ENCODE assay signal across 36 cellular contexts in the genomic region with DNA sequence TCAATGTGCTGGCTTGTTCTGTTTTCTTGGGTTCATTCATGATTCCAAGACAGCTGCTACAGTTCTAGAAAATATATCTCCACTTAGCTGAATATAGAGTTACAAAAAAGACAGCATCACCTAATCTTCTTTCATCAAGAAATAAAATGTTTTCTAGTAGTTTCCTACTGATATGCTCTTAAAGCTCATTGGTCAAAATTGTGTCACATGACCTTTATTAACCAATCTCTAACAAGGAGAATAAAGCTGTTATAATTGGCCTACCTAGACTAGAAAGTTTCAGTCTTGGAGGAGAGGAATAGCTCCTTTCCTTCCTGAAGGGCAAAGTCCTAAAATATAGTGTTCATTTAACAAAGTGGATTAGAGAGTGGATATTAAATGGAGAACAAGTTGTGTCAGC. TPM values are rescaled to one million over a fixed set of nuclear protein-coding genes. Genes with fewer than 3 reads are reported as not detected.
"Had no signal": no experiment of that assay in that cellular context is flagged by ENCODE, and none has a peak within 500 bp of the region (broad histone marks: within the 10 kb centered on the region; RNA-seq: fewer than 3 reads in every experiment).

No MANE protein-coding gene starts in this region.

- H3K27me3 ChIP-seq: ascending aorta, body of pancreas, brain microvascular endothelial cell, breast epithelium had no signal

- H3K27ac Mint-ChIP-seq: activated CD4-positive, alpha-beta memory T cell treated with anti-CD3 and anti-CD28 coated beads, Interleukin-2, amount 10 ng/mL, durations not matched to agents 7 days and 5 days; activated CD4-positive, alpha-beta T cell treated with anti-CD3 and anti-CD28 coated beads for 36 hours; activated CD4-positive, alpha-beta T cell treated with anti-CD3 and anti-CD28 coated beads, Interleukin-2, amount 10 ng/mL, durations not matched to agents 7 days and 5 days; activated CD8-positive, alpha-beta memory T cell treated with anti-CD3 and anti-CD28 coated beads, Interleukin-2, amount 10 ng/mL, durations not matched to agents 7 days and 5 days; activated CD8-positive, alpha-beta T cell treated with anti-CD3 and anti-CD28 coated beads, Interleukin-2, amount 10 ng/mL, durations not matched to agents 7 days and 5 days; activated naive CD4-positive, alpha-beta T cell treated with anti-CD3 and anti-CD28 coated beads, Interleukin-2, amount 10 ng/mL, durations not matched to agents 7 days and 5 days; activated naive CD4-positive, alpha-beta T cell treated with anti-CD3 and anti-CD28 coated beads, Interleukin-2, amount 50 U/mL, for 24 hours; activated naive CD8-positive, alpha-beta T cell; activated naive CD8-positive, alpha-beta T cell treated with anti-CD3 and anti-CD28 coated beads, Interleukin-2, amount 10 ng/mL, durations not matched to agents 7 days and 5 days; activated naive CD8-positive, alpha-beta T cell treated with anti-CD3 and anti-CD28 coated beads, Interleukin-2, amount 50 U/mL, for 24 hours; activated T-cell treated with anti-CD3 and anti-CD28 coated beads, Interleukin-2, amount 50 U/mL, for 24 hours; activated T-helper 2 cell treated with anti-CD3 and anti-CD28 coated beads, Interferon-gamma antibody, Interleukin-2, Interleukin-4, amounts not matched to agents 10 μg/mL and 5 μg/mL and 100 μg/mL, durations not matched to agents 14 hours and 24 hours and 36 hours; T-helper 2 cell treated with Interferon-gamma antibody and Interleukin-4, amounts not matched to agents 5 μg/mL and 100 μg/mL, for 36 hours had no signal

- H3K27me3 Mint-ChIP-seq: activated CD4-positive, alpha-beta memory T cell treated with anti-CD3 and anti-CD28 coated beads, Interleukin-2, amount 10 ng/mL, durations not matched to agents 7 days and 5 days; activated CD4-positive, alpha-beta T cell treated with anti-CD3 and anti-CD28 coated beads for 36 hours; activated CD4-positive, alpha-beta T cell treated with anti-CD3 and anti-CD28 coated beads, Interleukin-2, amount 10 ng/mL, durations not matched to agents 7 days and 5 days; activated CD8-positive, alpha-beta memory T cell treated with anti-CD3 and anti-CD28 coated beads, Interleukin-2, amount 10 ng/mL, durations not matched to agents 7 days and 5 days; activated naive CD4-positive, alpha-beta T cell treated with anti-CD3 and anti-CD28 coated beads, Interleukin-2, amount 10 ng/mL, durations not matched to agents 7 days and 5 days; activated naive CD4-positive, alpha-beta T cell treated with anti-CD3 and anti-CD28 coated beads, Interleukin-2, amount 50 U/mL, for 24 hours; activated naive CD8-positive, alpha-beta T cell; activated naive CD8-positive, alpha-beta T cell treated with anti-CD3 and anti-CD28 coated beads, Interleukin-2, amount 10 ng/mL, durations not matched to agents 7 days and 5 days; activated naive CD8-positive, alpha-beta T cell treated with anti-CD3 and anti-CD28 coated beads, Interleukin-2, amount 50 U/mL, for 24 hours; activated T-cell treated with anti-CD3 and anti-CD28 coated beads, Interleukin-2, amount 50 U/mL, for 24 hours had no signal

- H3K9me3 Mint-ChIP-seq: activated CD4-positive, alpha-beta memory T cell treated with anti-CD3 and anti-CD28 coated beads, Interleukin-2, amount 10 ng/mL, durations not matched to agents 7 days and 5 days; activated naive CD4-positive, alpha-beta T cell treated with anti-CD3 and anti-CD28 coated beads, Interleukin-2, amount 10 ng/mL, durations not matched to agents 7 days and 5 days; activated naive CD4-positive, alpha-beta T cell treated with anti-CD3 and anti-CD28 coated beads, Interleukin-2, amount 50 U/mL, for 24 hours; activated naive CD8-positive, alpha-beta T cell treated with anti-CD3 and anti-CD28 coated beads, Interleukin-2, amount 50 U/mL, for 24 hours; activated T-cell treated with anti-CD3 and anti-CD28 coated beads, Interleukin-2, amount 50 U/mL, for 24 hours; activated T-helper 2 cell treated with anti-CD3 and anti-CD28 coated beads, Interferon-gamma antibody, Interleukin-2, Interleukin-4, amounts not matched to agents 10 μg/mL and 5 μg/mL and 100 μg/mL, durations not matched to agents 14 hours and 24 hours and 36 hours had no signal

- H3K4me1 Mint-ChIP-seq: activated CD4-positive, alpha-beta memory T cell treated with anti-CD3 and anti-CD28 coated beads, Interleukin-2, amount 10 ng/mL, durations not matched to agents 7 days and 5 days; activated CD4-positive, alpha-beta T cell treated with anti-CD3 and anti-CD28 coated beads for 36 hours; activated CD4-positive, alpha-beta T cell treated with anti-CD3 and anti-CD28 coated beads, Interleukin-2, amount 10 ng/mL, durations not matched to agents 7 days and 5 days; activated CD8-positive, alpha-beta memory T cell treated with anti-CD3 and anti-CD28 coated beads, Interleukin-2, amount 10 ng/mL, durations not matched to agents 7 days and 5 days; activated naive CD4-positive, alpha-beta T cell treated with anti-CD3 and anti-CD28 coated beads, Interleukin-2, amount 10 ng/mL, durations not matched to agents 7 days and 5 days; activated naive CD4-positive, alpha-beta T cell treated with anti-CD3 and anti-CD28 coated beads, Interleukin-2, amount 50 U/mL, for 24 hours; activated naive CD8-positive, alpha-beta T cell treated with anti-CD3 and anti-CD28 coated beads, Interleukin-2, amount 50 U/mL, for 24 hours had no signal

- ATAC-seq: activated CD4-positive, alpha-beta T cell treated with anti-CD3 and anti-CD28 coated beads for 36 hours; activated CD4-positive, CD25-positive, alpha-beta regulatory T cell treated with anti-CD3 and anti-CD28 coated beads, Interleukin-2, amount 50 U/mL, for 24 hours; activated CD8-positive, alpha-beta memory T cell treated with anti-CD3 and anti-CD28 coated beads, Interleukin-2, amount 10 ng/mL, durations not matched to agents 7 days and 5 days; activated CD8-positive, alpha-beta T cell treated with anti-CD3 and anti-CD28 coated beads, Interleukin-2, amount 10 ng/mL, durations not matched to agents 7 days and 5 days; activated naive CD8-positive, alpha-beta T cell treated with anti-CD3 and anti-CD28 coated beads, Interleukin-2, amount 50 U/mL, for 24 hours; body of pancreas had no signal

- H3K9me3 ChIP-seq: ascending aorta, body of pancreas, breast epithelium had no signal

- H3K4me3 Mint-ChIP-seq: activated CD4-positive, alpha-beta memory T cell treated with anti-CD3 and anti-CD28 coated beads, Interleukin-2, amount 10 ng/mL, durations not matched to agents 7 days and 5 days; activated CD4-positive, alpha-beta T cell treated with anti-CD3 and anti-CD28 coated beads for 36 hours; activated CD4-positive, alpha-beta T cell treated with anti-CD3 and anti-CD28 coated beads, Interleukin-2, amount 10 ng/mL, durations not matched to agents 7 days and 5 days; activated CD8-positive, alpha-beta memory T cell treated with anti-CD3 and anti-CD28 coated beads, Interleukin-2, amount 10 ng/mL, durations not matched to agents 7 days and 5 days; activated CD8-positive, alpha-beta T cell treated with anti-CD3 and anti-CD28 coated beads, Interleukin-2, amount 10 ng/mL, durations not matched to agents 7 days and 5 days; activated naive CD4-positive, alpha-beta T cell treated with anti-CD3 and anti-CD28 coated beads, Interleukin-2, amount 10 ng/mL, durations not matched to agents 7 days and 5 days; activated naive CD4-positive, alpha-beta T cell treated with anti-CD3 and anti-CD28 coated beads, Interleukin-2, amount 50 U/mL, for 24 hours; activated naive CD8-positive, alpha-beta T cell; activated naive CD8-positive, alpha-beta T cell treated with anti-CD3 and anti-CD28 coated beads, Interleukin-2, amount 10 ng/mL, durations not matched to agents 7 days and 5 days; activated naive CD8-positive, alpha-beta T cell treated with anti-CD3 and anti-CD28 coated beads, Interleukin-2, amount 50 U/mL, for 24 hours; activated T-cell treated with anti-CD3 and anti-CD28 coated beads, Interleukin-2, amount 50 U/mL, for 24 hours; T-helper 2 cell treated with Interferon-gamma antibody and Interleukin-4, amounts not matched to agents 5 μg/mL and 100 μg/mL, for 36 hours had no signal

- FAIRE-seq: colon, TTC549 had no signal

- H3K4me1 ChIP-seq: body of pancreas, breast epithelium had no signal

- H3K36me3 ChIP-seq: ascending aorta, brain microvascular endothelial cell, breast epithelium had no signal

- DNase-seq: activated CD4-positive, alpha-beta memory T cell treated with anti-CD3 and anti-CD28 coated beads, Interleukin-2, amount 10 ng/mL, durations not matched to agents 7 days and 5 days; activated CD4-positive, alpha-beta T cell treated with anti-CD3 and anti-CD28 coated beads for 1 hour; activated CD4-positive, alpha-beta T cell treated with anti-CD3 and anti-CD28 coated beads for 36 hours; activated CD4-positive, alpha-beta T cell treated with anti-CD3 and anti-CD28 coated beads for 48 hours; activated CD4-positive, alpha-beta T cell treated with anti-CD3 and anti-CD28 coated beads, Interleukin-2, amount 10 ng/mL, durations not matched to agents 7 days and 5 days; activated CD4-positive, alpha-beta T cell treated with anti-CD3 and anti-CD28 coated beads, Interleukin-2, amount 50 U/mL, for 48 hours; activated CD4-positive, CD25-positive, alpha-beta regulatory T cell; activated CD8-positive, alpha-beta memory T cell treated with anti-CD3 and anti-CD28 coated beads for 24 hours; activated CD8-positive, alpha-beta memory T cell treated with anti-CD3 and anti-CD28 coated beads, Interleukin-2, amount 10 ng/mL, durations not matched to agents 7 days and 5 days; activated CD8-positive, alpha-beta memory T cell treated with anti-CD3 and anti-CD28 coated beads, Interleukin-2, amount 50 U/mL, for 48 hours; activated CD8-positive, alpha-beta T cell treated with anti-CD3 and anti-CD28 coated beads, Interleukin-2, amount 10 ng/mL, durations not matched to agents 7 days and 5 days; activated effector memory CD4-positive, alpha-beta T cell treated with Interleukin-2 at 50 U/mL for 16 hours; activated gamma-delta T cell; activated naive CD4-positive, alpha-beta T cell treated with anti-CD3 and anti-CD28 coated beads, Interleukin-2, amount 10 ng/mL, durations not matched to agents 7 days and 5 days; activated naive CD4-positive, alpha-beta T cell treated with Interleukin-2 at 50 U/mL for 16 hours; activated naive CD8-positive, alpha-beta T cell treated with anti-CD3 and anti-CD28 coated beads, Interleukin-2, amount 10 ng/mL, durations not matched to agents 7 days and 5 days; activated naive CD8-positive, alpha-beta T cell treated with anti-CD3 and anti-CD28 coated beads, Interleukin-2, amount 50 U/mL, for 24 hours; activated T-cell treated with anti-CD3 and anti-CD28 coated beads, Interleukin-2, amount 50 U/mL, for 24 hours; activated T-cell treated with anti-CD3 and anti-CD28 coated beads, Interleukin-2, amount 50 U/mL, for 48 hours; amygdala; anterior cingulate cortex; body of pancreas; brain microvascular endothelial cell; central memory CD4-positive, alpha-beta T cell; T-helper 2 cell; T-helper 9 cell had no signal

- H3K4me3 ChIP-seq: ascending aorta, body of pancreas had no signal

- H3K36me3 Mint-ChIP-seq: activated CD8-positive, alpha-beta memory T cell treated with anti-CD3 and anti-CD28 coated beads, Interleukin-2, amount 10 ng/mL, durations not matched to agents 7 days and 5 days; activated naive CD4-positive, alpha-beta T cell treated with anti-CD3 and anti-CD28 coated beads, Interleukin-2, amount 10 ng/mL, durations not matched to agents 7 days and 5 days; activated naive CD4-positive, alpha-beta T cell treated with anti-CD3 and anti-CD28 coated beads, Interleukin-2, amount 50 U/mL, for 24 hours; activated naive CD8-positive, alpha-beta T cell; activated naive CD8-positive, alpha-beta T cell treated with anti-CD3 and anti-CD28 coated beads, Interleukin-2, amount 10 ng/mL, durations not matched to agents 7 days and 5 days had no signal

- H3K27ac ChIP-seq: ascending aorta, body of pancreas, brain microvascular endothelial cell, VCaP had no signal

RNA-seq across cellular contexts. Expression of gene PCDH18, which starts 8.1 kb away (rescaled TPM):
- total RNA-seq: activated CD4-positive, alpha-beta T cell treated with anti-CD3 and anti-CD28 coated beads for 36 hours; activated CD8-positive, alpha-beta memory T cell treated with anti-CD3 and anti-CD28 coated beads, Interleukin-2, amount 10 ng/mL, durations not matched to agents 7 days and 5 days; activated CD8-positive, alpha-beta T cell treated with anti-CD3 and anti-CD28 coated beads, Interleukin-2, amount 10 ng/mL, durations not matched to agents 7 days and 5 days; activated naive CD8-positive, alpha-beta T cell treated with anti-CD3 and anti-CD28 coated beads, Interleukin-2, amount 10 ng/mL, durations not matched to agents 7 days and 5 days; activated T-helper 2 cell treated with anti-CD3 and anti-CD28 coated beads, Interferon-gamma antibody, Interleukin-2, Interleukin-4, amounts not matched to agents 10 μg/mL and 5 μg/mL and 100 μg/mL, durations not matched to agents 14 hours and 24 hours and 36 hours had no signal
